29 cellular contexts compared by ENCODE assay signal in genomic region chr2:218833023-218833609, GRCh38. TPM values are rescaled to one million over a fixed set of nuclear protein-coding genes. Genes with fewer than 3 reads are reported as not detected.
A peak's percentile ranks its signal among the peaks of the same experiment; 100 is the strongest.
DNase-seq lines count a peak whose midpoint lies in the region; ATAC-seq and TF ChIP-seq lines count a peak whose summit lies in the region.
"Had no signal": no experiment of that assay in that cellular context is flagged by ENCODE, and none has a peak within 500 bp of the region (broad histone marks: within the 10 kb centered on the region; RNA-seq: fewer than 3 reads in every experiment).

No MANE protein-coding gene starts in this region.

- no peak for ATAC-seq in HCT116
- ATAC-seq in T-cell (replicated peaks in 1 of 4) = no peak
- ATAC-seq: foreskin keratinocyte had no signal

- no peaks in the 10 kb centered on the region for H3K27me3 ChIP-seq in HCT116 (ENCODE audit: insufficient read depth, low read length)
- no peaks in the 10 kb centered on the region; the same call in 1 of the 2 replicates for H3K27me3 ChIP-seq in PC-9 (ENCODE audit: insufficient read depth, low read depth)
- no peaks in the 10 kb centered on the region for H3K27me3 ChIP-seq in suprapubic skin
- H3K27me3 ChIP-seq: adrenal gland, Peyer's patch, upper lobe of right lung had no signal

- H3K9me2 ChIP-seq in HCT116 (ENCODE audit: insufficient read depth) (no peaks in the 10 kb centered on the region), PC-9 (ENCODE audit: insufficient read depth) (no peaks in the 10 kb centered on the region)

- H2AFZ ChIP-seq in HCT116 (ENCODE audit: low read depth, low read length, poor library complexity, severe bottlenecking) = no peak overlapping the region
- no peak overlapping the region for H2AFZ ChIP-seq in PC-9
- H2AFZ ChIP-seq: GM23248, hepatocyte had no signal

- no peak overlapping the region for H3K9ac ChIP-seq in HCT116 (ENCODE audit: low read length)
- H3K9ac ChIP-seq: GM23248 had no signal

- CTCF ChIA-PET in HCT116 (lab: Charles Lee) = no interaction called here
- CTCF ChIA-PET in PC-9 (lab: Charles Lee) = no interaction called here
- CTCF ChIA-PET in T-cell (lab: Charles Lee) = no interaction called here

- H3K4me2 ChIP-seq in HCT116 (ENCODE audit: low read length) = peak overlapping the region; percentile 52; the same call in 1 of the 2 replicates
- H3K4me2 ChIP-seq in PC-9 = peak overlapping the region; percentile 68
- H3K4me2 ChIP-seq: hepatocyte, smooth muscle cell had no signal

- no peak overlapping the region for H3K4me3 Mint-ChIP-seq in T-cell
- H3K4me3 Mint-ChIP-seq: activated CD4-positive, alpha-beta T cell treated with anti-CD3 and anti-CD28 coated beads, Interleukin-2, amount 10 ng/mL, durations not matched to agents 24 days and 14 days; CD4-positive, CD25-positive, alpha-beta regulatory T cell; memory B cell had no signal

- TF ChIP-seq POLR2A in HCT116 (IDR thresholded peaks at IDR 0.05; ENCODE audit: borderline replicate concordance, extremely low read depth, insufficient read depth, insufficient read length) = no peak
- no peak for TF ChIP-seq POLR2A in suprapubic skin (IDR thresholded peaks at IDR 0.05)

- TF ChIP-seq CTCF in HCT116 (IDR thresholded peaks at IDR 0.05 in 2 of 3, conservative IDR thresholded peaks at IDR 0.05 in 1 of 3; ENCODE audit: borderline replicate concordance in 1 of 3, insufficient read depth in 1 of 3, low read depth in 2 of 3, low read length in 2 of 3) (no peak), PC-9 (conservative IDR thresholded peaks at IDR 0.05) (no peak), suprapubic skin (IDR thresholded peaks at IDR 0.05) (no peak)

- no peaks in the 10 kb centered on the region for H3K36me3 Mint-ChIP-seq in T-cell
- H3K36me3 Mint-ChIP-seq: CD4-positive, CD25-positive, alpha-beta regulatory T cell; memory B cell had no signal

- H3K27ac Mint-ChIP-seq in T-cell = no peak overlapping the region
- H3K27ac Mint-ChIP-seq: activated CD4-positive, alpha-beta T cell treated with anti-CD3 and anti-CD28 coated beads, Interleukin-2, amount 10 ng/mL, durations not matched to agents 24 days and 14 days; CD4-positive, CD25-positive, alpha-beta regulatory T cell; memory B cell had no signal

- H4K20me1 ChIP-seq in HCT116 (ENCODE audit: insufficient read depth) = no peaks in the 10 kb centered on the region
- no peaks in the 10 kb centered on the region for H4K20me1 ChIP-seq in PC-9 (ENCODE audit: insufficient read depth)

- TF ChIP-seq RAD21 in HCT116 (IDR thresholded peaks at IDR 0.05; ENCODE audit: low read depth) = no peak

- POLR2A ChIA-PET in HCT116 (lab: Charles Lee) (interaction anchor here (1.3 kb wide), 1 partner anchor 10 kb away, joined by 3 read pairs; no protein-coding TSS in a partner anchor), PC-9 (lab: Charles Lee; ENCODE audit: unreplicated experiment) (interaction anchor here (0.5 kb wide), 1 partner anchor 411 kb away, joined by 4 read pairs; no protein-coding TSS in a partner anchor), T-cell (lab: Charles Lee) (no interaction called here)

- H3K36me3 ChIP-seq in HCT116 (ENCODE audit: control insufficient read depth in 1 of 2, insufficient read depth in 2 of 2, low read length in 2 of 2) (no peaks in the 10 kb centered on the region), PC-9 (ENCODE audit: low read depth) (no peaks in the 10 kb centered on the region), suprapubic skin (no peaks in the 10 kb centered on the region)
- H3K36me3 ChIP-seq: adrenal gland, brain microvascular endothelial cell, neutrophil, Peyer's patch, upper lobe of right lung had no signal

- WGBS in suprapubic skin = 62% methylated on average over 4 of the region's 4 CpGs

- DNase-seq in HCT116 (ENCODE audit: low read depth, low spot score) (no peak), PC-9 (peak in 1 of 2 experiments; percentile 58), mesenteric fat pad (ENCODE audit: low spot score) (peak; percentile 51), suprapubic skin (ENCODE audit: low spot score in 2 of 2) (no peak), NCI-H69 (lab: John Stamatoyannopoulos, UW) (no peak), T-cell (no peak)
- DNase-seq in stimulated activated CD4-positive, alpha-beta T cell treated with anti-CD3 and anti-CD28 coated beads, Interleukin-12 subunit alpha, Interleukin-12 subunit beta, amount 100 ng/mL, for 4 hours = no peak
- DNase-seq: activated CD4-positive, alpha-beta T cell treated with anti-CD3 and anti-CD28 coated beads, Interleukin-2, amount 10 ng/mL, durations not matched to agents 24 days and 14 days; activated naive CD4-positive, alpha-beta T cell treated with Interleukin-2 at 50 U/mL for 16 hours; brain microvascular endothelial cell; CD4-positive, CD25-positive, alpha-beta regulatory T cell; DND-41; effector CD8-positive, alpha-beta T cell; foreskin keratinocyte; IMR-90; NCI-H1105; NCI-H1930; NCI-H524; stimulated activated CD4-positive, alpha-beta T cell treated with anti-CD3 and anti-CD28 coated beads, Interleukin-2, amount 100 ng/mL, for 24 hours; T1000; upper lobe of right lung had no signal

- H3K27ac ChIP-seq in HCT116 (ENCODE audit: low read depth, low read length) = no peak overlapping the region
- no peak overlapping the region for H3K27ac ChIP-seq in PC-9
- peak overlapping the region; percentile 82 for H3K27ac ChIP-seq in suprapubic skin
- H3K27ac ChIP-seq: adrenal gland, brain microvascular endothelial cell, foreskin keratinocyte, GM23248, hepatocyte, neutrophil, Peyer's patch, upper lobe of right lung had no signal

- RAD21 ChIA-PET in HCT116 (lab: Charles Lee; ENCODE audit: low non-redundant PET in 1 of 2, low total read pairs in 2 of 2, uncharacterized antibody in 2 of 2, unreplicated experiment in 2 of 2) = no interaction called here

- no peaks in the 10 kb centered on the region for H3K79me2 ChIP-seq in HCT116 (ENCODE audit: insufficient read depth, low read length)
- no peaks in the 10 kb centered on the region for H3K79me2 ChIP-seq in PC-9 (ENCODE audit: low read depth)
- H3K79me2 ChIP-seq: hepatocyte had no signal

- BruUV-seq in HCT116 (replicated peaks; lab: Mats Ljungman, UMichigan) (no TSS peak), PC-9 (replicated peaks; lab: Mats Ljungman, UMichigan) (no TSS peak)

- peaks cover 0 to 12% (median 10%) of the 10 kb centered on the region in 3 donors for H3K9me3 Mint-ChIP-seq in T-cell
- H3K9me3 Mint-ChIP-seq: activated CD4-positive, alpha-beta T cell treated with anti-CD3 and anti-CD28 coated beads, Interleukin-2, amount 10 ng/mL, durations not matched to agents 24 days and 14 days had no signal

- H3K4me3 ChIP-seq in HCT116 (replicated peaks in 1 of 2; ENCODE audit: low read depth in 1 of 2, low read length in 2 of 2) = no peak overlapping the region
- H3K4me3 ChIP-seq in PC-9 = no peak overlapping the region
- H3K4me3 ChIP-seq in suprapubic skin = no peak overlapping the region
- H3K4me3 ChIP-seq: adrenal gland, GM23248, hepatocyte, Peyer's patch, smooth muscle cell, upper lobe of right lung had no signal

- H3K27me3 Mint-ChIP-seq in T-cell = peaks cover 44 to 50% of the 10 kb centered on the region in 2 donors

- no peak for TF ChIP-seq EP300 in suprapubic skin (IDR thresholded peaks at IDR 0.05)

- no peaks in the 10 kb centered on the region for H3K9me3 ChIP-seq in HCT116 (ENCODE audit: control insufficient read depth in 1 of 2, insufficient read depth in 1 of 2, low read depth in 1 of 2, low read length in 2 of 2)
- H3K9me3 ChIP-seq in PC-9 (ENCODE audit: insufficient read depth, low read depth) = peaks cover 6% of the 10 kb centered on the region; the same call in 1 of the 2 replicates
- no peaks in the 10 kb centered on the region for H3K9me3 ChIP-seq in suprapubic skin
- H3K9me3 ChIP-seq: neutrophil, Peyer's patch, upper lobe of right lung had no signal

- H3K4me1 ChIP-seq in HCT116 (ENCODE audit: control insufficient read depth in 1 of 2, insufficient read depth in 2 of 2, low read length in 2 of 2) (peaks cover 28 to 40% of the 10 kb centered on the region in 2 experiments), PC-9 (replicated peaks; ENCODE audit: insufficient read depth) (peaks cover 51% of the 10 kb centered on the region), suprapubic skin (peaks cover 36% of the 10 kb centered on the region)
- H3K4me1 ChIP-seq: adrenal gland, foreskin keratinocyte, Peyer's patch, upper lobe of right lung had no signal

- H3F3A ChIP-seq in PC-9 (ENCODE audit: insufficient read depth, low read depth) = peaks cover 22% of the 10 kb centered on the region

- no peaks in the 10 kb centered on the region for H3K4me1 Mint-ChIP-seq in T-cell
- H3K4me1 Mint-ChIP-seq: activated CD4-positive, alpha-beta T cell treated with anti-CD3 and anti-CD28 coated beads, Interleukin-2, amount 10 ng/mL, durations not matched to agents 24 days and 14 days; CD4-positive, CD25-positive, alpha-beta regulatory T cell had no signal

- intact Hi-C loops in HCT116 (cut with micrococcal nuclease) (no loop called here), PC-9 (cut with micrococcal nuclease; ENCODE audit: unreplicated experiment) (no loop called here)

TF ChIP-seq in HCT116, 20 proteins besides CTCF, POLR2A, EP300 and RAD21:
- TF ChIP-seq TCF7L2 (IDR thresholded peaks at IDR 0.05; ENCODE audit: borderline replicate concordance, extremely low read depth, insufficient read depth, insufficient read length) = no peak
- no peak for TF ChIP-seq EGR1 (IDR thresholded peaks at IDR 0.05; ENCODE audit: low read depth)
- no peak for TF ChIP-seq SRF (IDR thresholded peaks at IDR 0.05; ENCODE audit: low read depth)
- no peak for TF ChIP-seq POLR2AphosphoS5 (IDR thresholded peaks at IDR 0.05; ENCODE audit: low read depth, low read length)
TF ChIP-seq in HCT116: peak in this region for 0.

RNA-seq across cellular contexts. Expression of gene PRKAG3, which starts 1.5 kb away (rescaled TPM):
- total RNA-seq in HCT116 (2021; ENCODE audit: unreplicated experiment) (not detected), PC-9 (2021) (not detected in 2 replicates), mesenteric fat pad (not detected), suprapubic skin (under 1 TPM in 1 of 4 donors, not detected in 3; 0.26 TPM), T-cell (not detected)
- polyA plus RNA-seq in HCT116 (2012) = not detected in 2 replicates
- total RNA-seq: activated CD4-positive, alpha-beta T cell treated with anti-CD3 and anti-CD28 coated beads, Interleukin-2, amount 10 ng/mL, durations not matched to agents 24 days and 14 days; CD4-positive, CD25-positive, alpha-beta regulatory T cell; foreskin keratinocyte; GM23248; hepatocyte; IMR-90; Peyer's patch; smooth muscle cell; upper lobe of right lung had no signal
- polyA plus RNA-seq: adrenal gland; CD4-positive, CD25-positive, alpha-beta regulatory T cell; foreskin keratinocyte; GM23248; IMR-90; smooth muscle cell had no signal

RNA-seq across cellular contexts. Expression of gene WNT6, which starts 26.5 kb away (rescaled TPM):
- 1.4 TPM for total RNA-seq in HCT116 (2021; ENCODE audit: unreplicated experiment)
- polyA plus RNA-seq in HCT116 (2012) = 2.2 and 2.4 TPM in 2 replicates
- total RNA-seq in PC-9 (2021) = 0.33 and 0.45 TPM in 2 replicates
- total RNA-seq in mesenteric fat pad = 0.90 TPM
- total RNA-seq in suprapubic skin = 1 to 10 TPM; 1.4 to 3.7 (median 2.3) TPM
- total RNA-seq in T-cell = under 1 TPM in 2 of 5 donors, not detected in 3; 0.13 to 0.20 TPM
- total RNA-seq: activated CD4-positive, alpha-beta T cell treated with anti-CD3 and anti-CD28 coated beads, Interleukin-2, amount 10 ng/mL, durations not matched to agents 24 days and 14 days; CD4-positive, CD25-positive, alpha-beta regulatory T cell; foreskin keratinocyte; GM23248; IMR-90; Peyer's patch; upper lobe of right lung had no signal
- polyA plus RNA-seq: CD4-positive, CD25-positive, alpha-beta regulatory T cell; foreskin keratinocyte; GM23248; IMR-90 had no signal

RNA-seq across cellular contexts. Expression of gene WNT10A, which starts 47.5 kb away (rescaled TPM):
- 1.5 TPM for total RNA-seq in HCT116 (2021; ENCODE audit: unreplicated experiment)
- 0.66 and 1.0 TPM in 2 replicates for polyA plus RNA-seq in HCT116 (2012)
- 1.2 and 2.3 TPM in 2 replicates for total RNA-seq in PC-9 (2021)
- not detected for total RNA-seq in mesenteric fat pad
- 10 to 100 TPM; 14.3 to 20.7 (median 16.3) TPM for total RNA-seq in suprapubic skin
- 10 to 100 TPM in 1 of 5 donors, 1 to 10 TPM in 4; 3.1 to 10.7 (median 6.1) TPM for total RNA-seq in T-cell
- total RNA-seq: GM23248, IMR-90, posterior vena cava had no signal
- polyA plus RNA-seq: GM23248, IMR-90 had no signal

RNA-seq across cellular contexts. Expression of gene CYP27A1, which starts 51.2 kb away (rescaled TPM):
- 1.6 TPM for total RNA-seq in HCT116 (2021; ENCODE audit: unreplicated experiment)
- polyA plus RNA-seq in HCT116 (2012) = 0.38 and 0.84 TPM in 2 replicates
- 0.94 and 2.0 TPM in 2 replicates for total RNA-seq in PC-9 (2021)
- 20.5 TPM for total RNA-seq in mesenteric fat pad
- 10 to 100 TPM; 17.4 to 30.7 (median 21.8) TPM for total RNA-seq in suprapubic skin
- under 1 TPM in 4 of 5 donors, not detected in 1; 0.50 to 0.89 (median 0.58) TPM for total RNA-seq in T-cell
- total RNA-seq: CD4-positive, CD25-positive, alpha-beta regulatory T cell had no signal

Comparison
In these comparisons a context has a peak if more than half of its experiments do, and no peak if none do; other contexts are left out.
1. POLR2A ChIA-PET loops: an anchor here in HCT116 (1.3 kb wide) and PC-9 (0.5 kb wide); none called in T-cell.